Comparison of ENCODE assay signal across 19 cellular contexts in the genomic region with DNA sequence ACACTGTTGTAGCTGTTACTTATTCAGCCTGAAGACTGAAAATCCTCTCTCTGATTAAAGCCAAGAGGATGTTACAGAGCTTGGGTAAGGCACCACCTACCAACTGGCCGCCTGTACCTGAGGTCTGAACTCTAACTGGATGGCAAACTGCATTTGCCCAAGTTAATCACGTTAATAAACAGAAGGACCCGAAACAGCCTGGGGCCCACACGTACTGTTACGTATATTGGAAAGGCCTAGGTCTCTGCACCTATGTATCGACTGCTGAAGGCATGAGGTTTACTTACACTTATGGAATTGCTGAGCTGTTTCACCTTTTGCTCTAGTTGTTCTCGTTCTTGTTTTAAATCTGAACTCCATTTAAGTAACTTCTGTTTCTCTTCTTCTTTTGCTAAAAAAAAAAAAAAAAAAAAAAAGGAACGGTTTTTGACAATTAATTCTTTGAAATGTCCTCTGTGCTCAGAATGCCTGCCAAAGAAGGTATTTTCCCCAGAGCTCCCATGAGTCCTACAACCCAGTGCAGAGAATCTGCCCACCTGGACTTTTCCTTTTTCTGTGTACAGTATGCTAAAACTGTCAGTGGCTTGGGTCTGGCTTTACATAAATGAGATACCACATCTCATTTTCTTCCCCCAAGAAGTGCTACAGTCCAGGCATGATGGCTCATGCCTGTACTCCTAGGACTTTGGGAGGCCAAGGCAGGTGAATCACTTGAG. TPM values are rescaled to one million over a fixed set of nuclear protein-coding genes. Genes with fewer than 3 reads are reported as not detected.
"Had no signal": no experiment of that assay in that cellular context is flagged by ENCODE, and none has a peak within 500 bp of the region (broad histone marks: within the 10 kb centered on the region; RNA-seq: fewer than 3 reads in every experiment).

No MANE protein-coding gene starts in this region.

- H3K27ac Mint-ChIP-seq: activated CD8-positive, alpha-beta T cell treated with anti-CD3 and anti-CD28 coated beads for 36 hours; nephron had no signal

- H3K27me3 Mint-ChIP-seq: activated CD8-positive, alpha-beta T cell treated with anti-CD3 and anti-CD28 coated beads for 36 hours; stimulated activated naive CD8-positive, alpha-beta T cell treated with anti-CD3 and anti-CD28 coated beads, Interleukin-15, amount 100 ng/mL, for 72 hours had no signal

- ATAC-seq: activated CD8-positive, alpha-beta T cell treated with anti-CD3 and anti-CD28 coated beads for 36 hours; gastrocnemius medialis; heart right ventricle; stimulated activated naive CD8-positive, alpha-beta T cell treated with anti-CD3 and anti-CD28 coated beads, Interleukin-15, amount 100 ng/mL, for 72 hours had no signal

- H3K27me3 ChIP-seq: colonic mucosa, gastrocnemius medialis, heart right ventricle, sigmoid colon had no signal

- H3K27ac ChIP-seq: colonic mucosa, gastrocnemius medialis, heart right ventricle, sigmoid colon, thoracic aorta had no signal

- H3K36me3 ChIP-seq: colonic mucosa had no signal

- FAIRE-seq: endothelial cell of umbilical vein, islet of Langerhans had no signal

- H3K4me1 ChIP-seq: colonic mucosa had no signal

- H3K9me3 ChIP-seq: colonic mucosa, gastrocnemius medialis, heart right ventricle, sigmoid colon, thoracic aorta had no signal

- H3K4me1 Mint-ChIP-seq: nephron had no signal

- H3K9me3 Mint-ChIP-seq: activated CD8-positive, alpha-beta T cell treated with anti-CD3 and anti-CD28 coated beads for 36 hours; nephron; stimulated activated naive CD8-positive, alpha-beta T cell treated with anti-CD3 and anti-CD28 coated beads, Interleukin-15, amount 100 ng/mL, for 72 hours had no signal

- H3K4me3 ChIP-seq: colonic mucosa, gastrocnemius medialis, heart right ventricle, sigmoid colon, thoracic aorta had no signal

- H3K4me3 Mint-ChIP-seq: activated CD8-positive, alpha-beta T cell treated with anti-CD3 and anti-CD28 coated beads for 36 hours; nephron; stimulated activated naive CD8-positive, alpha-beta T cell treated with anti-CD3 and anti-CD28 coated beads, Interleukin-15, amount 100 ng/mL, for 72 hours had no signal

- DNase-seq: activated CD4-positive, alpha-beta T cell treated with anti-CD3 and anti-CD28 coated beads for 4 hours; activated CD8-positive, alpha-beta memory T cell treated with anti-CD3 and anti-CD28 coated beads, Interleukin-2, amount 50 U/mL, for 4 hours; activated CD8-positive, alpha-beta T cell treated with anti-CD3 and anti-CD28 coated beads for 36 hours; activated naive CD4-positive, alpha-beta T cell; aorta; colonic mucosa; gastrocnemius medialis; heart right ventricle; mesenchymal stem cell; sigmoid colon; stimulated activated CD4-positive, alpha-beta T cell treated with anti-CD3 and anti-CD28 coated beads, Interleukin-12 subunit alpha, Interleukin-12 subunit beta, amount 100 ng/mL, for 4 hours; stimulated activated naive CD8-positive, alpha-beta T cell treated with anti-CD3 and anti-CD28 coated beads, Interleukin-15, amount 100 ng/mL, for 72 hours had no signal

RNA-seq across cellular contexts. Expression of gene LARGE2, which starts 13.1 kb away (rescaled TPM):
- total RNA-seq: cardiac septum, endothelial cell of umbilical vein, fibroblast of lung, gastrocnemius medialis, osteoblast, sigmoid colon had no signal
- polyA plus RNA-seq: aorta, fibroblast of lung had no signal

RNA-seq across cellular contexts. Expression of gene FREY1, which starts 28.4 kb away (rescaled TPM):
- total RNA-seq: gastrocnemius medialis had no signal
- polyA plus RNA-seq: aorta, fibroblast of lung had no signal
